In genomic region chr1:238485062-238485905, GRCh38 we compare ENCODE assay signal across 11 cellular contexts.
A peak's percentile ranks its signal among the peaks of the same experiment; 100 is the strongest.
DNase-seq lines count a peak whose midpoint lies in the region; ATAC-seq and TF ChIP-seq lines count a peak whose summit lies in the region.
"Had no signal": no experiment of that assay in that cellular context is flagged by ENCODE, and none has a peak within 500 bp of the region (broad histone marks: within the 10 kb centered on the region; RNA-seq: fewer than 3 reads in every experiment).

No MANE protein-coding gene starts in this region.

- H3K79me1 ChIP-seq in H9 (ENCODE audit: insufficient read depth, low read depth, low read length, poor library complexity, severe bottlenecking) = no peaks in the 10 kb centered on the region

- H3K4me2 ChIP-seq in H9 (ENCODE audit: insufficient read depth, insufficient read length, low read length) = peak overlapping the region; percentile 80

- no peak overlapping the region for H3T11ph ChIP-seq in H9 (ENCODE audit: low read length)

- no peak overlapping the region for H3K4ac ChIP-seq in H9 (ENCODE audit: low read depth, low read length)

- no peak overlapping the region for H2BK20ac ChIP-seq in H9 (ENCODE audit: low read depth, low read length, poor library complexity, severe bottlenecking)

- H3K36me3 Mint-ChIP-seq in H9 (ENCODE audit: insufficient read depth in 1 of 3, low read depth in 3 of 3) = peaks cover 0 to 9% (median 6%) of the 10 kb centered on the region in 3 experiments; a peak in 3 of 7 replicates

- DNase-seq in H9 (peak; percentile 67), Panc1 (ENCODE audit: low read depth, low spot score) (no peak), fibroblast of peridontal ligament (ENCODE audit: extremely low read depth) (peak; percentile 42), skeletal muscle cell (ENCODE audit: low read depth) (peak; percentile 88), NCI-H128 (lab: John Stamatoyannopoulos, UW; ENCODE audit: unreplicated experiment) (no peak), COR-L47 (lab: John Stamatoyannopoulos, UW) (no peak)
- DNase-seq: NCI-H187, right cardiac atrium had no signal

- H3K4me1 ChIP-seq in H9 (ENCODE audit: insufficient read depth, low read length) (peaks cover 5% of the 10 kb centered on the region; the same call in 1 of the 2 replicates), Panc1 (ENCODE audit: control insufficient read depth, insufficient read depth, low read length) (no peaks in the 10 kb centered on the region; the same call in 1 of the 2 replicates)

- H2BK5ac ChIP-seq in H9 (ENCODE audit: insufficient read length, low read length) = no peak overlapping the region

- peaks cover 24 to 29% of the 10 kb centered on the region in 2 experiments for H3K4me1 Mint-ChIP-seq in H9

- H3K27me3 ChIP-seq in H9 (ENCODE audit: insufficient read depth, low read length) (no peaks in the 10 kb centered on the region), Panc1 (ENCODE audit: control insufficient read depth, insufficient read depth, low read length) (no peaks in the 10 kb centered on the region)

- peak overlapping the region; percentile 10 for H3K18ac ChIP-seq in H9 (ENCODE audit: insufficient read length, low read depth, low read length)

- WGBS in H9 (ENCODE audit: extremely low coverage, insufficient read length, low lambda C conversion rate) = no CpG with 5 or more reads among the region's 14 CpGs

- intact Hi-C loops in Panc1 (cut with micrococcal nuclease; ENCODE audit: unreplicated experiment) = no loop called here

- H4K8ac ChIP-seq in H9 (replicated peaks; ENCODE audit: insufficient read length, low read depth, low read length) = no peak overlapping the region

- peak; percentile 94 for ATAC-seq in Panc1
- no peak for ATAC-seq in HG02610 (IDR thresholded peaks at IDR 0.05; ENCODE audit: unreplicated experiment)
- ATAC-seq in GM21381 (IDR thresholded peaks at IDR 0.05; ENCODE audit: unreplicated experiment) = no peak
- ATAC-seq: esophagus mucosa, right cardiac atrium had no signal

- POLR2A ChIA-PET in Panc1 (lab: Charles Lee) = no interaction called here

- peaks cover 13% of the 10 kb centered on the region; the same call in 1 of the 2 replicates for H3K79me2 ChIP-seq in H9 (ENCODE audit: insufficient read depth, low read length)

- no peak overlapping the region for H3K23ac ChIP-seq in H9 (ENCODE audit: insufficient read length, low read depth, low read length)

- no peaks in the 10 kb centered on the region for H4K20me1 ChIP-seq in H9 (ENCODE audit: control insufficient read depth, insufficient read depth, insufficient read length)

- no peaks in the 10 kb centered on the region for H3K23me2 ChIP-seq in H9 (ENCODE audit: insufficient read length, low read depth, low read length, poor library complexity, severe bottlenecking)

- in situ Hi-C loops in Panc1 (cut with HindIII; ENCODE audit: low pct_unique_long_range_greater_than_20kb, low sequenced_read_pairs) = no loop called here

- H2AK5ac ChIP-seq in H9 (ENCODE audit: insufficient read length, low read length) = no peak overlapping the region

- CTCF ChIA-PET in Panc1 (lab: Charles Lee) = no interaction called here

- H3K14ac ChIP-seq in H9 (ENCODE audit: insufficient read depth, low read length) = no peak overlapping the region; the same call in 1 of the 2 replicates

- no peak overlapping the region for H2BK15ac ChIP-seq in H9 (ENCODE audit: low read depth, low read length)

- no peaks in the 10 kb centered on the region for H3K9me3 Mint-ChIP-seq in H9

- H3K9ac ChIP-seq in H9 (ENCODE audit: extremely low read depth, insufficient read length, low read length) = peak overlapping the region; percentile 90

- H3K27ac ChIP-seq in H9 (ENCODE audit: insufficient read length, low read depth, low read length) (peak overlapping the region; percentile 41), Panc1 (ENCODE audit: low read length) (peak overlapping the region; percentile 79)

- H2BK120ac ChIP-seq in H9 (ENCODE audit: low read depth, low read length, poor library complexity, severe bottlenecking) = no peak overlapping the region

- no peaks in the 10 kb centered on the region for H3K36me3 ChIP-seq in Panc1 (ENCODE audit: control insufficient read depth, insufficient read depth, low read length)

- no peak overlapping the region for H2BK12ac ChIP-seq in H9 (ENCODE audit: insufficient read length, low read depth, low read length)

- H3K56ac ChIP-seq in H9 (ENCODE audit: insufficient read length, low read depth, low read length) = no peak overlapping the region

- no peaks in the 10 kb centered on the region for H3K9me3 ChIP-seq in H9 (ENCODE audit: control insufficient read depth, low read depth, low read length)
- H3K9me3 ChIP-seq in Panc1 (ENCODE audit: control insufficient read depth, insufficient read depth, low read depth, low read length) = no peaks in the 10 kb centered on the region

- H3K4me3 ChIP-seq in Panc1 (ENCODE audit: low read depth in 2 of 2, low read length in 2 of 2) (peak overlapping the region; percentile 59 to 76), skeletal muscle cell (ENCODE audit: low read depth, low read length) (peak overlapping the region; percentile 67)

- no peak for TF ChIP-seq CTCF in H9 (conservative IDR thresholded peaks at IDR 0.05)
- TF ChIP-seq CTCF in Panc1 (IDR thresholded peaks at IDR 0.05) = no peak

- peak overlapping the region; percentile 79 to 85 for H3K4me3 Mint-ChIP-seq in H9

- no peaks in the 10 kb centered on the region for H3K27me3 Mint-ChIP-seq in H9 (ENCODE audit: low read depth)

- H2AFZ ChIP-seq in H9 (ENCODE audit: low read length) = peak overlapping the region; percentile 65

- BruUV-seq in Panc1 (replicated peaks; lab: Mats Ljungman, UMichigan) = no TSS peak

- H3K27ac Mint-ChIP-seq in H9 = peak overlapping the region; percentile 87 to 95 (median 94)

- peak overlapping the region; percentile 88 for H4K5ac ChIP-seq in H9 (ENCODE audit: insufficient read length, low read depth, low read length)

- H4K91ac ChIP-seq in H9 (ENCODE audit: insufficient read length, low read depth, low read length) = no peak overlapping the region

Comparison
In these comparisons a context has a peak if more than half of its experiments do, and no peak if none do; other contexts are left out.
1. DNase-seq: peak in H9 (single experiment), fibroblast of peridontal ligament (single experiment) and skeletal muscle cell (single experiment); none in Panc1 (single experiment), NCI-H128 (single experiment) and COR-L47 (single experiment).